In genomic region chr22:45550891-45551290, GRCh38 we compare ENCODE assay signal across 1 cellular context.
TF ChIP-seq lines count a peak whose summit lies in the region.

No MANE protein-coding gene starts in this region.

TF ChIP-seq in IMR-90, 13 proteins besides CTCF, POLR2A, EP300 and RAD21:
- TF ChIP-seq USF2 (IDR thresholded peaks at IDR 0.05; ENCODE audit: low read depth, low read length), result no peak
- no peak for TF ChIP-seq MAZ (IDR thresholded peaks at IDR 0.05; ENCODE audit: borderline replicate concordance, low read depth, low read length)
- no peak for TF ChIP-seq SMC3 (IDR thresholded peaks at IDR 0.05; ENCODE audit: low read depth, low read length)
- no peak for TF ChIP-seq BHLHE40 (IDR thresholded peaks at IDR 0.05; ENCODE audit: low read depth, low read length)
- no peak for TF ChIP-seq RCOR1 (IDR thresholded peaks at IDR 0.05; ENCODE audit: insufficient replicate concordance, low read length)
- TF ChIP-seq RFX5 (IDR thresholded peaks at IDR 0.05; ENCODE audit: low read depth, low read length), result no peak
- TF ChIP-seq NFE2L2 (IDR thresholded peaks at IDR 0.05; ENCODE audit: low read depth, low read length), result no peak
- TF ChIP-seq FOS (IDR thresholded peaks at IDR 0.05; ENCODE audit: low read depth, low read length), result no peak
- no peak for TF ChIP-seq CEBPB (IDR thresholded peaks at IDR 0.05; ENCODE audit: low read depth, low read length)
- TF ChIP-seq MXI1 (IDR thresholded peaks at IDR 0.05; ENCODE audit: borderline replicate concordance, low read depth, low read length), result no peak
- no peak for TF ChIP-seq MAFK (IDR thresholded peaks at IDR 0.05; ENCODE audit: low read depth, low read length)
- TF ChIP-seq ELK1 (IDR thresholded peaks at IDR 0.05; ENCODE audit: borderline replicate concordance, low read depth, low read length), result no peak
- no peak for TF ChIP-seq CHD1 (IDR thresholded peaks at IDR 0.05; ENCODE audit: low read depth, low read length)
